ENCODE assay signal across 8 cellular contexts in the genomic region with DNA sequence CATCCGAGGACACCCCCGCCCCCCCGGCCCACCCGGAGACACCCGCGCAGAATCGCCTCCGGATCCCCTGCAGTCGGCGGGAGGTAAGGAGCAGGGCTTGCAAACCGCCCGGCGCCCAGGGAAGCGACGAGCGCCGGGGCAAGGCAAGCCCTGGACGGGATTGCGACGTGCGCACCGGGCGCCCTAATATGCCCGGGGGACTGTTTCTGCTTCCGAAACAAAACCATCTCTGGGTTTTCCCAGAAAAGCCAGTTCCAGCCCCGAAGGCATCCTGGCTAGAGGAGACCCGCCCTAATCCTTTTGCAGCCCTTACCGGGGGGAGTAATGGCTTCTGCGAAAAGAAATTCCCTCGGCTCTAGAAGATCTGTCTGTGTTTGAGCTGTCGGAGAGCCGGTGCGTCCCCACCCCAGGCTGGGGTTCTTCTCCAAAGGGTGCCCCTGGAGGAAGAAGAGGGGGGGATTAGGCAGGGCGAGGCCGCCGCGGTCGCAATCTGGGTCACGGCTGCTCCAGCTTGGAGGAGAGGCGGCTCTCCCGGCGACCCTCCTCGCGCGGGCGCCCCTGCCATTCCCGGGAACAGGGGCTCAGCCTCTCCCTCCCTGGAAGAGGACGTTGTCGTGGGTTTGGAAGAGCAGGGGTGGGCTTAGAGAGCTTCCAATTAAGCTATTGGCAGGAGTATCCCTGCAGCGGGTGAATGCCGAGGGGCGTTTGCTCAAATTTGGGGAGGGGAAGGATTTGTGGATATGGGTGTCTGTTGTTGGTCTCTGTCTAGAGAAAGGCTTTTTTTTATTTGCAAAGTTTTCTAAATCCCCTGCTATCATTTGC. TPM values are rescaled to one million over a fixed set of nuclear protein-coding genes. Genes with fewer than 3 reads are reported as not detected.
DNase-seq lines count a peak whose midpoint lies in the region; ATAC-seq and TF ChIP-seq lines count a peak whose summit lies in the region.

No MANE protein-coding gene starts in this region.

- DNase-seq in GM23338 (ENCODE audit: low spot score) (peak; percentile 52), left ventricle myocardium superior (no peak), retinal pigment epithelial cell (ENCODE audit: low read depth) (no peak), NCI-H2171 (lab: John Stamatoyannopoulos, UW) (no peak), NCI-H2029 treated with DMSO at 0.1 percent for 48 hours (lab: John Stamatoyannopoulos, UW) (no peak)

- H3K4me3 ChIP-seq in GM23338 (peak overlapping the region; percentile 100), retinal pigment epithelial cell (ENCODE audit: low read length) (peak overlapping the region; percentile 60)

- H3K79me2 ChIP-seq in GM23338 (replicated peaks; ENCODE audit: insufficient read depth), result peaks cover 58% of the 10 kb centered on the region

- H3K27me3 Mint-ChIP-seq in GM23338 (ENCODE audit: insufficient read depth, low read depth, poor library complexity), result peaks cover 38% of the 10 kb centered on the region

- peaks cover 47% of the 10 kb centered on the region for H3K4me1 Mint-ChIP-seq in GM23338

- H3F3A ChIP-seq in GM23338 (replicated peaks; ENCODE audit: low read depth), result peaks cover 24% of the 10 kb centered on the region

- H3K4me2 ChIP-seq in GM23338, result peak overlapping the region; percentile 96

- peak overlapping the region; percentile 97 for H3K27ac Mint-ChIP-seq in GM23338

- H3K36me3 Mint-ChIP-seq in GM23338 (ENCODE audit: low read depth), result peaks cover 53% of the 10 kb centered on the region

- no peaks in the 10 kb centered on the region for H3K9me2 ChIP-seq in GM23338 (ENCODE audit: insufficient read depth)

- peaks cover 8% of the 10 kb centered on the region for H3K9me3 Mint-ChIP-seq in GM23338

- peak overlapping the region; percentile 99 for H3K27ac ChIP-seq in GM23338 (ENCODE audit: low read depth)

- H4K20me1 ChIP-seq in GM23338 (replicated peaks; ENCODE audit: insufficient read depth), result peaks cover 24% of the 10 kb centered on the region

- peaks cover 49% of the 10 kb centered on the region for H3K4me1 ChIP-seq in GM23338 (ENCODE audit: insufficient read depth)

- no peak overlapping the region for H2AFZ ChIP-seq in GM23338

- intact Hi-C loops in left ventricle myocardium superior (cut with micrococcal nuclease), result loop anchor here (10.0 kb wide), 3 partner anchors 306 to 554 kb away; no protein-coding TSS in a partner anchor

- H3K36me3 ChIP-seq in GM23338 (ENCODE audit: insufficient read depth), result peaks cover 21% of the 10 kb centered on the region

- ATAC-seq in GM23338 (peak; percentile 7), SK-N-SH treated with all-trans-retinoic acid at 6 μM for 48 hours (peak; percentile 31; the same call in 2 of the 3 replicates), left ventricle myocardium superior (peak; percentile 33), GM21447 (IDR thresholded peaks at IDR 0.05; ENCODE audit: unreplicated experiment) (no peak), HG03432 (IDR thresholded peaks at IDR 0.05; ENCODE audit: unreplicated experiment) (no peak)

- peak overlapping the region; percentile 98 for H3K4me3 Mint-ChIP-seq in GM23338

- H3K27me3 ChIP-seq in GM23338 (ENCODE audit: insufficient read depth), result no peaks in the 10 kb centered on the region

- TF ChIP-seq CTCF in GM23338 (conservative IDR thresholded peaks at IDR 0.05; ENCODE audit: low read depth in 2 of 2), result no peak
- no peak for TF ChIP-seq CTCF in retinal pigment epithelial cell (conservative IDR thresholded peaks at IDR 0.05; ENCODE audit: low read depth, low read length)

TF ChIP-seq in GM23338, 12 proteins besides CTCF, POLR2A, EP300 and RAD21 (continues in another document):
- TF ChIP-seq EZH2phosphoT487 (IDR thresholded peaks at IDR 0.05; ENCODE audit: unreplicated experiment), result no peak
- TF ChIP-seq, protein P1, sequence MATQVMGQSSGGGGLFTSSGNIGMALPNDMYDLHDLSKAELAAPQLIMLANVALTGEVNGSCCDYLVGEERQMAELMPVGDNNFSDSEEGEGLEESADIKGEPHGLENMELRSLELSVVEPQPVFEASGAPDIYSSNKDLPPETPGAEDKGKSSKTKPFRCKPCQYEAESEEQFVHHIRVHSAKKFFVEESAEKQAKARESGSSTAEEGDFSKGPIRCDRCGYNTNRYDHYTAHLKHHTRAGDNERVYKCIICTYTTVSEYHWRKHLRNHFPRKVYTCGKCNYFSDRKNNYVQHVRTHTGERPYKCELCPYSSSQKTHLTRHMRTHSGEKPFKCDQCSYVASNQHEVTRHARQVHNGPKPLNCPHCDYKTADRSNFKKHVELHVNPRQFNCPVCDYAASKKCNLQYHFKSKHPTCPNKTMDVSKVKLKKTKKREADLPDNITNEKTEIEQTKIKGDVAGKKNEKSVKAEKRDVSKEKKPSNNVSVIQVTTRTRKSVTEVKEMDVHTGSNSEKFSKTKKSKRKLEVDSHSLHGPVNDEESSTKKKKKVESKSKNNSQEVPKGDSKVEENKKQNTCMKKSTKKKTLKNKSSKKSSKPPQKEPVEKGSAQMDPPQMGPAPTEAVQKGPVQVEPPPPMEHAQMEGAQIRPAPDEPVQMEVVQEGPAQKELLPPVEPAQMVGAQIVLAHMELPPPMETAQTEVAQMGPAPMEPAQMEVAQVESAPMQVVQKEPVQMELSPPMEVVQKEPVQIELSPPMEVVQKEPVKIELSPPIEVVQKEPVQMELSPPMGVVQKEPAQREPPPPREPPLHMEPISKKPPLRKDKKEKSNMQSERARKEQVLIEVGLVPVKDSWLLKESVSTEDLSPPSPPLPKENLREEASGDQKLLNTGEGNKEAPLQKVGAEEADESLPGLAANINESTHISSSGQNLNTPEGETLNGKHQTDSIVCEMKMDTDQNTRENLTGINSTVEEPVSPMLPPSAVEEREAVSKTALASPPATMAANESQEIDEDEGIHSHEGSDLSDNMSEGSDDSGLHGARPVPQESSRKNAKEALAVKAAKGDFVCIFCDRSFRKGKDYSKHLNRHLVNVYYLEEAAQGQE (IDR thresholded peaks at IDR 0.05; ENCODE audit: unreplicated experiment), result no peak
- TF ChIP-seq CREB1 (CRISPR knock-in tag; IDR thresholded peaks at IDR 0.05; ENCODE audit: low read depth), result no peak
- TF ChIP-seq POLR2AphosphoS5 (IDR thresholded peaks at IDR 0.05; ENCODE audit: low read depth), result no peak; the same call in 1 of the 2 replicates
- no peak for TF ChIP-seq EZH2 (IDR thresholded peaks at IDR 0.05; ENCODE audit: low read depth, unreplicated experiment)

TF ChIP-seq in SK-N-SH treated with all-trans-retinoic acid at 6 μM for 48 hours, 23 proteins besides CTCF, POLR2A, EP300 and RAD21:
- TF ChIP-seq OSR1 (CRISPR knock-in tag; IDR thresholded peaks at IDR 0.05) (no peak), ZFP30 (CRISPR knock-in tag; IDR thresholded peaks at IDR 0.05) (no peak), ISL1 (CRISPR knock-in tag; IDR thresholded peaks at IDR 0.05) (no peak), ZNF565 (CRISPR knock-in tag; conservative IDR thresholded peaks at IDR 0.05; ENCODE audit: low read depth) (no peak), RARB (CRISPR knock-in tag; IDR thresholded peaks at IDR 0.05) (no peak), SNAI2 (CRISPR knock-in tag; IDR thresholded peaks at IDR 0.05) (no peak), CSDC2 (CRISPR knock-in tag; IDR thresholded peaks at IDR 0.05) (no peak), ZC3H10 (CRISPR knock-in tag; IDR thresholded peaks at IDR 0.05) (no peak), PPARA (CRISPR knock-in tag; IDR thresholded peaks at IDR 0.05; ENCODE audit: borderline replicate concordance) (no peak), ZNF8 (CRISPR knock-in tag; IDR thresholded peaks at IDR 0.05) (no peak), ZFP3 (CRISPR knock-in tag; IDR thresholded peaks at IDR 0.05) (no peak)

RNA-seq across cellular contexts. Expression of a gene that starts 0.5 kb away (rescaled TPM):
- total RNA-seq in GM23338 (2014; rRNA removed; shearing (Covaris generic)), result 145 and 161 TPM in 2 replicates
- 50.8 and 60.8 TPM in 2 replicates for polyA plus RNA-seq in GM23338 (2016; fragmentation: Nextera tagmentation; extraction: Ambion mirVana)
- total RNA-seq in left ventricle myocardium superior, result 0.45 TPM

Comparison
In these comparisons a context has a peak if more than half of its experiments do, and no peak if none do; other contexts are left out.
1. ATAC-seq: peak in GM23338 (single experiment), SK-N-SH treated with all-trans-retinoic acid at 6 μM for 48 hours (single experiment) and left ventricle myocardium superior (single experiment); none in GM21447 (single experiment) and HG03432 (single experiment).
2. RNA of a gene that starts 0.5 kb away (total RNA-seq): 145 to 161 TPM in GM23338; 0.45 TPM in left ventricle myocardium superior (single experiment); every median in the first group is over 100 times any median in the second.